ENCODE assay signal across 11 cellular contexts in genomic region chr3:66572938-66573710, GRCh38.
A peak's percentile ranks its signal among the peaks of the same experiment; 100 is the strongest.
DNase-seq lines count a peak whose midpoint lies in the region; ATAC-seq, FAIRE-seq and TF ChIP-seq lines count a peak whose summit lies in the region.
"Had no signal": no experiment of that assay in that cellular context is flagged by ENCODE, and none has a peak within 500 bp of the region (broad histone marks: within the 10 kb centered on the region; RNA-seq: fewer than 3 reads in every experiment).

No MANE protein-coding gene starts in this region.

- WGBS in iPS DF 6.9 (ENCODE audit: insufficient coverage, insufficient read length) = no CpG with 5 or more reads among the region's 14 CpGs

- H3K9me3 ChIP-seq in NT2/D1 (ENCODE audit: insufficient read depth, low read length) (no peaks in the 10 kb centered on the region), iPS DF 6.9 (ENCODE audit: control insufficient read depth, insufficient read depth, low read length) (no peaks in the 10 kb centered on the region), left lung (no peaks in the 10 kb centered on the region)

- POLR2A ChIA-PET in BJ (lab: Charles Lee) = no interaction called here

- H3K27ac ChIP-seq in iPS DF 6.9 (ENCODE audit: low read length) = no peak overlapping the region
- H3K27ac ChIP-seq in left lung = no peak overlapping the region

- CTCF ChIA-PET in BJ (lab: Yijun Ruan, JAX) = interaction anchor here (0.7 to 2.5 kb wide), 5 partner anchors 9 to 165 kb away, joined by 3 to 6 read pairs (median 3); no protein-coding TSS in a partner anchor

- peak; percentile 82 for ATAC-seq in GM18861 (IDR thresholded peaks at IDR 0.05; ENCODE audit: unreplicated experiment)
- no peak for ATAC-seq in GM19452 (IDR thresholded peaks at IDR 0.05; ENCODE audit: unreplicated experiment)
- no peak for ATAC-seq in left lung
- ATAC-seq in GM21723 (IDR thresholded peaks at IDR 0.05; ENCODE audit: unreplicated experiment) = no peak
- ATAC-seq: natural killer cell; stimulated activated naive B cell treated with anti-CD40 and anti-IgM and Interleukin-4, amounts not matched to agents 10 μg/mL and 1 μg/mL and 100 μg/mL, for 72 hours had no signal

- H3K4me3 ChIP-seq in BJ (ENCODE audit: low read depth, low read length) (no peak overlapping the region), NT2/D1 (ENCODE audit: insufficient read length, low read depth) (no peak overlapping the region), iPS DF 6.9 (ENCODE audit: low read length) (no peak overlapping the region), left lung (no peak overlapping the region)

- FAIRE-seq in frontal cortex (lab: Jason Lieb, UNC) = no peak
- FAIRE-seq: colon had no signal

- no peak for DNase-seq in BJ (ENCODE audit: low read depth)
- peak; percentile 90 for DNase-seq in NT2/D1 (ENCODE audit: low read depth, low spot score)
- DNase-seq in iPS DF 6.9 (ENCODE audit: low read depth, low spot score) = peak; percentile 82
- DNase-seq in frontal cortex (ENCODE audit: low spot score in 2 of 2) = no peak
- no peak for DNase-seq in left lung
- DNase-seq: natural killer cell; stimulated activated naive B cell treated with anti-CD40 and anti-IgM and Interleukin-4, amounts not matched to agents 10 μg/mL and 1 μg/mL and 100 μg/mL, for 72 hours had no signal

- H3K4me1 ChIP-seq in NT2/D1 (ENCODE audit: insufficient read depth, insufficient read length) (no peaks in the 10 kb centered on the region), iPS DF 6.9 (ENCODE audit: control insufficient read depth, insufficient read depth, low read length) (peaks cover 10% of the 10 kb centered on the region; the same call in 1 of the 2 replicates), left lung (no peaks in the 10 kb centered on the region)

- TF ChIP-seq CTCF in BJ (IDR thresholded peaks at IDR 0.05; ENCODE audit: insufficient read depth, low read depth, low read length) (0 out of 2 replicates have a peak, but pooled peaks have one; percentile 3), left lung (IDR thresholded peaks at IDR 0.05) (no peak)

- peak overlapping the region; percentile 2 for H3K9ac ChIP-seq in NT2/D1 (ENCODE audit: insufficient read length, low read depth)

- intact Hi-C loops in left lung (cut with DNase I) = no loop called here

- 0 out of 2 replicates have a peak, but pooled peaks cover 1% of the 10 kb centered on the region for H3K27me3 ChIP-seq in BJ (ENCODE audit: control insufficient read depth, insufficient read depth, low read length)
- H3K27me3 ChIP-seq in NT2/D1 (ENCODE audit: insufficient read depth, insufficient read length) = peaks cover 54% of the 10 kb centered on the region
- H3K27me3 ChIP-seq in iPS DF 6.9 (ENCODE audit: control insufficient read depth, insufficient read depth, low read length) = no peaks in the 10 kb centered on the region
- no peaks in the 10 kb centered on the region for H3K27me3 ChIP-seq in left lung

- no peaks in the 10 kb centered on the region for H3K36me3 ChIP-seq in BJ (ENCODE audit: control insufficient read depth, insufficient read depth, low read length)
- H3K36me3 ChIP-seq in NT2/D1 (ENCODE audit: insufficient read depth, insufficient read length, low read length) = no peaks in the 10 kb centered on the region
- no peaks in the 10 kb centered on the region for H3K36me3 ChIP-seq in iPS DF 6.9 (ENCODE audit: control insufficient read depth, insufficient read depth, low read length)
- H3K36me3 ChIP-seq in left lung = no peaks in the 10 kb centered on the region

Comparison
In these comparisons a context has a peak if more than half of its experiments do, and no peak if none do; other contexts are left out.
1. DNase-seq: peak in NT2/D1 (single experiment) and iPS DF 6.9 (single experiment); none in BJ (single experiment), frontal cortex (0 of 2) and left lung (0 of 2).